1 cellular context compared by ENCODE assay signal in genomic region chr7:36258510-36259259, GRCh38.
TF ChIP-seq lines count a peak whose summit lies in the region.
"Not testable (repeated sequence)": the region's sequence is repeated elsewhere in the genome, so short reads cannot be mapped to it uniquely, and the experiment has no call there.

No MANE protein-coding gene starts in this region.

TF ChIP-seq in A549, 52 proteins besides CTCF, POLR2A, EP300 and RAD21:
- TF ChIP-seq FOSL2 (IDR thresholded peaks at IDR 0.05), result not testable (repeated sequence)
- peak; percentile 52; the same call in 1 of the 2 replicates for TF ChIP-seq FOSL2 (CRISPR knock-in tag; IDR thresholded peaks at IDR 0.05)
- TF ChIP-seq MAX (IDR thresholded peaks at IDR 0.05), result 0 out of 2 replicates have a peak, but pooled peaks have one; percentile 28
- 0 out of 3 replicates have a peak, but pooled peaks have one; percentile 5 for TF ChIP-seq SMC3 (IDR thresholded peaks at IDR 0.05)
